Comparison of ENCODE assay signal across 24 cellular contexts in the genomic region with DNA sequence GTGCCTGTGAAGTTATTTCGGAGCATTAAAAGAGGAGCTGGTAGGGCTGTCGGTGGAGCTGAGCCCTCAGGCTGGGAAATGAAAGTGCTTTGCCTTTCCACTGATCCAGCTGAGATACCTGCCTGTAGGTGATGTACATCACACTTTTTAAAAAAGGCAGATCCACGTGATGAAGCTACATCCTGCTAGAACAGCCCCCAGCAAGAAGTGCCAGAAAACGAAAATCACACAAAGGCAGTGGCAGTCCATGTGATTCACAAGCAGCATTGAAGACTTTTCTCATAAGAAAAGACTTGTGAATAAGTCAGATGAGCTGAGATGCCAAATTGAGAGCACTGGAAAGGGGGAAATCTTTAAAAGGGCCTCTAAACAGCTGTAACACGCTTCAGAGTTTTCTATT.
A peak's percentile ranks its signal among the peaks of the same experiment; 100 is the strongest.
DNase-seq lines count a peak whose midpoint lies in the region; ATAC-seq, FAIRE-seq and TF ChIP-seq lines count a peak whose summit lies in the region.
"Had no signal": no experiment of that assay in that cellular context is flagged by ENCODE, and none has a peak within 500 bp of the region (broad histone marks: within the 10 kb centered on the region; RNA-seq: fewer than 3 reads in every experiment).

No MANE protein-coding gene starts in this region.

- POLR2A ChIA-PET in GM12878 (lab: Charles Lee): no interaction called here
- POLR2A ChIA-PET in CD4-positive, alpha-beta T cell (lab: Charles Lee): no interaction called here

- H3K27me3 Mint-ChIP-seq in CD4-positive, alpha-beta T cell: no peaks in the 10 kb centered on the region
- H3K27me3 Mint-ChIP-seq: CD4-positive, alpha-beta memory T cell had no signal

- TF ChIP-seq EP300 in GM12878 (IDR thresholded peaks at IDR 0.05; ENCODE audit: borderline replicate concordance in 1 of 2, control insufficient read depth in 1 of 2, low read depth in 2 of 2, low read length in 2 of 2): no peak

- no peak overlapping the region for H3K4me3 Mint-ChIP-seq in CD4-positive, alpha-beta T cell
- H3K4me3 Mint-ChIP-seq: CD4-positive, alpha-beta memory T cell had no signal

- no peaks in the 10 kb centered on the region for H3K36me3 Mint-ChIP-seq in CD4-positive, alpha-beta T cell (ENCODE audit: low read depth)
- H3K36me3 Mint-ChIP-seq: CD4-positive, alpha-beta memory T cell had no signal

- no peak for DNase-seq in GM18507 (ENCODE audit: extremely low spot score, insufficient read length, low read depth)
- no peak for DNase-seq in GM12878 (ENCODE audit: low read depth, low spot score)
- no peak for DNase-seq in CD4-positive, alpha-beta T cell
- no peak for DNase-seq in Ammon's horn (ENCODE audit: low spot score)
- no peak for DNase-seq in HuH-7.5 (ENCODE audit: low spot score)
- DNase-seq: ACHN; AML-193; CD4-positive, alpha-beta memory T cell; DMS79 treated with DMSO at 0.1 percent for 48 hours; GDM1; GM23248; IMR-90; Kasumi-1; NCI-H1105 treated with DMSO at 0.1 percent for 48 hours; NCI-H1694 treated with DMSO at 0.1 percent for 48 hours; NCI-H226; NCI-H524 treated with DMSO at 0.1 percent for 48 hours; Right ventricle myocardium superior; T-helper 1 cell had no signal

- no peak overlapping the region for H3K4me3 ChIP-seq in GM12878
- H3K4me3 ChIP-seq: GM23248, SK-N-MC had no signal

- no peaks in the 10 kb centered on the region for H3K9me3 ChIP-seq in GM12878 (replicated peaks; ENCODE audit: control insufficient read depth, insufficient read depth, low read length)
- no peaks in the 10 kb centered on the region for H3K9me3 ChIP-seq in CD4-positive, alpha-beta T cell (ENCODE audit: control insufficient read depth, low read length)

- no peaks in the 10 kb centered on the region for H3K4me1 Mint-ChIP-seq in CD4-positive, alpha-beta T cell (ENCODE audit: low read depth)

- no peak for TF ChIP-seq RAD21 in GM12878 (IDR thresholded peaks at IDR 0.05; ENCODE audit: insufficient read depth, low read depth, low read length)

- no peaks in the 10 kb centered on the region for H4K20me1 ChIP-seq in GM12878 (ENCODE audit: control insufficient read depth, insufficient read depth)

- FAIRE-seq in GM18507 (lab: Jason Lieb, UNC) (peak; percentile 5), GM12878 (lab: Jason Lieb, UNC) (no peak)
- FAIRE-seq: GM12892, RCC 7860 had no signal

- no peaks in the 10 kb centered on the region for H3K79me2 ChIP-seq in GM12878 (ENCODE audit: control insufficient read depth, insufficient read depth, low read length)

- peak overlapping the region; percentile 16; the same call in 1 of the 2 replicates for H2AFZ ChIP-seq in GM12878 (ENCODE audit: control insufficient read depth, low read depth, low read length)
- H2AFZ ChIP-seq: GM23248 had no signal

- in situ Hi-C loops in GM12878 (cut with MboI): no loop called here

- no peak for TF ChIP-seq CTCF in GM12878 (IDR thresholded peaks at IDR 0.05 in 2 of 3, conservative IDR thresholded peaks at IDR 0.05 in 1 of 3; ENCODE audit: control insufficient read depth in 2 of 3, extremely low read depth in 1 of 3, insufficient read depth in 1 of 3, low read depth in 3 of 3, low read length in 3 of 3)
- TF ChIP-seq CTCF in CD4-positive, alpha-beta T cell (IDR thresholded peaks at IDR 0.05): no peak

- H3K4me2 ChIP-seq in GM12878 (ENCODE audit: control insufficient read depth, insufficient read depth): no peak overlapping the region

- H3K9ac ChIP-seq in GM12878 (ENCODE audit: control insufficient read depth, insufficient read depth, low read length): no peak overlapping the region
- H3K9ac ChIP-seq: GM23248 had no signal

- ATAC-seq in HG03175 (IDR thresholded peaks at IDR 0.05; ENCODE audit: unreplicated experiment) (peak; percentile 32), GM12878 (no peak), HG03378 (IDR thresholded peaks at IDR 0.05; ENCODE audit: unreplicated experiment) (no peak)
- no peak for ATAC-seq in CD4-positive, alpha-beta T cell (ENCODE audit: poor library complexity)

- no peak overlapping the region for H3K27ac ChIP-seq in GM12878 (ENCODE audit: control insufficient read depth, insufficient read depth)
- H3K27ac ChIP-seq in CD4-positive, alpha-beta T cell (ENCODE audit: low read depth, low read length): no peak overlapping the region
- H3K27ac ChIP-seq: GM23248, SK-N-MC had no signal

- H3K27me3 ChIP-seq in GM12878 (replicated peaks in 1 of 2; ENCODE audit: control insufficient read depth in 2 of 2, insufficient read depth in 2 of 2, low read length in 1 of 2): no peaks in the 10 kb centered on the region
- H3K27me3 ChIP-seq in CD4-positive, alpha-beta T cell (ENCODE audit: control insufficient read depth, insufficient read depth, low read length): no peaks in the 10 kb centered on the region

- H3K9me3 Mint-ChIP-seq in CD4-positive, alpha-beta T cell: no peaks in the 10 kb centered on the region

- BruUV-seq in GM12878 (replicated peaks; lab: Mats Ljungman, UMichigan): no TSS peak

- RAD21 ChIA-PET in GM12878 (lab: Charles Lee; ENCODE audit: unreplicated experiment): interaction anchor here (1.0 kb wide), 1 partner anchor 241 kb away, joined by 3 read pairs; no protein-coding TSS in a partner anchor

- intact Hi-C loops in GM12878 (cut with micrococcal nuclease; ENCODE audit: unreplicated experiment): no loop called here
- intact Hi-C loops in CD4-positive, alpha-beta T cell (cut with DNase I, micrococcal nuclease): no loop called here

- SMC1A ChIA-PET in GM12878 (lab: Charles Lee; ENCODE audit: uncharacterized antibody, unreplicated experiment): interaction anchor here (0.8 to 1.4 kb wide), 2 partner anchors 12 to 16 kb away, joined by 3 to 5 read pairs; no protein-coding TSS in a partner anchor

- TF ChIP-seq POLR2A in GM12878 (IDR thresholded peaks at IDR 0.05; ENCODE audit: low read depth, low read length): no peak

- CTCF ChIA-PET in GM12878 (lab: Yijun Ruan, JAX): no interaction called here
- CTCF ChIA-PET in CD4-positive, alpha-beta T cell (lab: Charles Lee): no interaction called here

- H3K36me3 ChIP-seq in GM12878 (ENCODE audit: control insufficient read depth in 2 of 2, insufficient read depth in 2 of 2, low read length in 1 of 2): no peaks in the 10 kb centered on the region

- no peak overlapping the region for H3K27ac Mint-ChIP-seq in CD4-positive, alpha-beta T cell
- H3K27ac Mint-ChIP-seq: CD4-positive, alpha-beta memory T cell had no signal

- no peaks in the 10 kb centered on the region for H3K4me1 ChIP-seq in GM12878 (ENCODE audit: control insufficient read depth, insufficient read depth, low read length)

- WGBS in GM12878 (ENCODE audit: insufficient coverage, insufficient replicate concordance, low lambda C conversion rate, missing lambda C conversion rate): 20% methylated on average over 5 of the region's 5 CpGs

TF ChIP-seq in GM12878, 131 proteins besides CTCF, POLR2A, EP300 and RAD21 (continues in another document):
- TF ChIP-seq DPF2 (IDR thresholded peaks at IDR 0.05) (no peak), SMC3 (IDR thresholded peaks at IDR 0.05; ENCODE audit: borderline replicate concordance, low read length) (no peak), WRNIP1 (IDR thresholded peaks at IDR 0.05; ENCODE audit: borderline replicate concordance, low read depth, low read length) (no peak), BRCA1 (IDR thresholded peaks at IDR 0.05; ENCODE audit: low read depth, low read length) (no peak), SIN3A (IDR thresholded peaks at IDR 0.05; ENCODE audit: low read depth, low read length) (no peak), KDM1A (IDR thresholded peaks at IDR 0.05; ENCODE audit: borderline replicate concordance) (no peak)
- TF ChIP-seq, protein P1, sequence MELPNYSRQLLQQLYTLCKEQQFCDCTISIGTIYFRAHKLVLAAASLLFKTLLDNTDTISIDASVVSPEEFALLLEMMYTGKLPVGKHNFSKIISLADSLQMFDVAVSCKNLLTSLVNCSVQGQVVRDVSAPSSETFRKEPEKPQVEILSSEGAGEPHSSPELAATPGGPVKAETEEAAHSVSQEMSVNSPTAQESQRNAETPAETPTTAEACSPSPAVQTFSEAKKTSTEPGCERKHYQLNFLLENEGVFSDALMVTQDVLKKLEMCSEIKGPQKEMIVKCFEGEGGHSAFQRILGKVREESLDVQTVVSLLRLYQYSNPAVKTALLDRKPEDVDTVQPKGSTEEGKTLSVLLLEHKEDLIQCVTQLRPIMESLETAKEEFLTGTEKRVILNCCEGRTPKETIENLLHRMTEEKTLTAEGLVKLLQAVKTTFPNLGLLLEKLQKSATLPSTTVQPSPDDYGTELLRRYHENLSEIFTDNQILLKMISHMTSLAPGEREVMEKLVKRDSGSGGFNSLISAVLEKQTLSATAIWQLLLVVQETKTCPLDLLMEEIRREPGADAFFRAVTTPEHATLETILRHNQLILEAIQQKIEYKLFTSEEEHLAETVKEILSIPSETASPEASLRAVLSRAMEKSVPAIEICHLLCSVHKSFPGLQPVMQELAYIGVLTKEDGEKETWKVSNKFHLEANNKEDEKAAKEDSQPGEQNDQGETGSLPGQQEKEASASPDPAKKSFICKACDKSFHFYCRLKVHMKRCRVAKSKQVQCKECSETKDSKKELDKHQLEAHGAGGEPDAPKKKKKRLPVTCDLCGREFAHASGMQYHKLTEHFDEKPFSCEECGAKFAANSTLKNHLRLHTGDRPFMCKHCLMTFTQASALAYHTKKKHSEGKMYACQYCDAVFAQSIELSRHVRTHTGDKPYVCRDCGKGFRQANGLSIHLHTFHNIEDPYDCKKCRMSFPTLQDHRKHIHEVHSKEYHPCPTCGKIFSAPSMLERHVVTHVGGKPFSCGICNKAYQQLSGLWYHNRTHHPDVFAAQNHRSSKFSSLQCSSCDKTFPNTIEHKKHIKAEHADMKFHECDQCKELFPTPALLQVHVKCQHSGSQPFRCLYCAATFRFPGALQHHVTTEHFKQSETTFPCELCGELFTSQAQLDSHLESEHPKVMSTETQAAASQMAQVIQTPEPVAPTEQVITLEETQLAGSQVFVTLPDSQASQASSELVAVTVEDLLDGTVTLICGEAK (IDR thresholded peaks at IDR 0.05; ENCODE audit: borderline replicate concordance): no peak
